23 cellular contexts compared by ENCODE assay signal in genomic region chr1:118210051-118210722, GRCh38. TPM values are rescaled to one million over a fixed set of nuclear protein-coding genes. Genes with fewer than 3 reads are reported as not detected.
"Had no signal": no experiment of that assay in that cellular context is flagged by ENCODE, and none has a peak within 500 bp of the region (broad histone marks: within the 10 kb centered on the region; RNA-seq: fewer than 3 reads in every experiment).

No MANE protein-coding gene starts in this region.

- ATAC-seq: gastrocnemius medialis; left cardiac atrium; left ventricle myocardium superior; naive thymus-derived CD8-positive, alpha-beta T cell; psoas muscle; right lobe of liver; stimulated activated effector memory CD8-positive, alpha-beta T cell treated with anti-CD3 and anti-CD28 coated beads, Interleukin-12 subunit alpha, Interleukin-12 subunit beta, amount 100 ng/mL, for 72 hours; upper lobe of right lung had no signal

- FAIRE-seq: endometrium, kidney had no signal

- H3K9me3 ChIP-seq: gastrocnemius medialis, neutrophil, right lobe of liver, testis, upper lobe of right lung had no signal

- H3K36me3 Mint-ChIP-seq: naive thymus-derived CD8-positive, alpha-beta T cell; stimulated activated effector memory CD8-positive, alpha-beta T cell treated with anti-CD3 and anti-CD28 coated beads, Interleukin-12 subunit alpha, Interleukin-12 subunit beta, amount 100 ng/mL, for 72 hours had no signal

- H3K27ac ChIP-seq: coronary artery, dorsolateral prefrontal cortex, gastrocnemius medialis, neutrophil, psoas muscle, right lobe of liver, testis, tibial nerve, upper lobe of right lung had no signal

- H3K4me3 Mint-ChIP-seq: naive thymus-derived CD8-positive, alpha-beta T cell; stimulated activated effector memory CD8-positive, alpha-beta T cell treated with anti-CD3 and anti-CD28 coated beads, Interleukin-12 subunit alpha, Interleukin-12 subunit beta, amount 100 ng/mL, for 72 hours; stimulated activated naive CD8-positive, alpha-beta T cell treated with anti-CD3 and anti-CD28 coated beads, Interleukin-15, Interleukin-2, amounts not matched to agents 100 ng/mL and 50 ng/mL, for 24 hours had no signal

- DNase-seq: central memory CD4-positive, alpha-beta T cell; dorsolateral prefrontal cortex; effector CD8-positive, alpha-beta T cell; gastrocnemius medialis; kidney; left cardiac atrium; left ventricle myocardium superior; naive thymus-derived CD8-positive, alpha-beta T cell; psoas muscle; retina; right lobe of liver; stimulated activated CD4-positive, alpha-beta T cell treated with anti-CD3 and anti-CD28 coated beads, Interleukin-4, amount 100 ng/mL, for 1 hour; stimulated activated CD8-positive, alpha-beta memory T cell treated with anti-CD3 and anti-CD28 coated beads, Interleukin-4, amount 100 ng/mL, for 48 hours; testis; upper lobe of right lung had no signal

- H3K27me3 ChIP-seq: gastrocnemius medialis, neutrophil, right lobe of liver, testis, tibial nerve, upper lobe of right lung had no signal

- H3K27ac Mint-ChIP-seq: naive thymus-derived CD8-positive, alpha-beta T cell; stimulated activated effector memory CD8-positive, alpha-beta T cell treated with anti-CD3 and anti-CD28 coated beads, Interleukin-12 subunit alpha, Interleukin-12 subunit beta, amount 100 ng/mL, for 72 hours; stimulated activated naive CD8-positive, alpha-beta T cell treated with anti-CD3 and anti-CD28 coated beads, Interleukin-15, Interleukin-2, amounts not matched to agents 100 ng/mL and 50 ng/mL, for 24 hours had no signal

- H3K4me1 Mint-ChIP-seq: naive thymus-derived CD8-positive, alpha-beta T cell; stimulated activated effector memory CD8-positive, alpha-beta T cell treated with anti-CD3 and anti-CD28 coated beads, Interleukin-12 subunit alpha, Interleukin-12 subunit beta, amount 100 ng/mL, for 72 hours had no signal

- H3K27me3 Mint-ChIP-seq: stimulated activated naive CD8-positive, alpha-beta T cell treated with anti-CD3 and anti-CD28 coated beads, Interleukin-15, Interleukin-2, amounts not matched to agents 100 ng/mL and 50 ng/mL, for 24 hours had no signal

- H3K4me3 ChIP-seq: coronary artery, dorsolateral prefrontal cortex, gastrocnemius medialis, psoas muscle, right lobe of liver, testis, tibial nerve, upper lobe of right lung had no signal

- H3K36me3 ChIP-seq: gastrocnemius medialis, neutrophil, right lobe of liver, tibial nerve, upper lobe of right lung had no signal

- H3K4me1 ChIP-seq: right lobe of liver, testis, upper lobe of right lung had no signal

RNA-seq across cellular contexts. Expression of gene SPAG17, which starts 25.2 kb away (rescaled TPM):
- total RNA-seq: gastrocnemius medialis; left ventricle myocardium superior; lung microvascular endothelial cell; mesenteric fat pad; naive thymus-derived CD8-positive, alpha-beta T cell had no signal
- polyA plus RNA-seq: naive thymus-derived CD8-positive, alpha-beta T cell had no signal
